ENCODE assay signal across 17 cellular contexts in genomic region chr19:9037415-9038062, GRCh38. TPM values are rescaled to one million over a fixed set of nuclear protein-coding genes. Genes with fewer than 3 reads are reported as not detected.
DNase-seq lines count a peak whose midpoint lies in the region; ATAC-seq and TF ChIP-seq lines count a peak whose summit lies in the region.
"Had no signal": no experiment of that assay in that cellular context is flagged by ENCODE, and none has a peak within 500 bp of the region (broad histone marks: within the 10 kb centered on the region; RNA-seq: fewer than 3 reads in every experiment).

No MANE protein-coding gene starts in this region.

- TF ChIP-seq CTCF in HCT116 (IDR thresholded peaks at IDR 0.05 in 2 of 3, conservative IDR thresholded peaks at IDR 0.05 in 1 of 3; ENCODE audit: borderline replicate concordance in 1 of 3, insufficient read depth in 1 of 3, low read depth in 2 of 3, low read length in 2 of 3), result no peak
- TF ChIP-seq CTCF in PC-9 (conservative IDR thresholded peaks at IDR 0.05), result no peak
- TF ChIP-seq CTCF in type B pancreatic cell (conservative IDR thresholded peaks at IDR 0.05), result no peak
- no peak for TF ChIP-seq CTCF in body of pancreas (IDR thresholded peaks at IDR 0.05)

- no peaks in the 10 kb centered on the region for H3K79me2 ChIP-seq in HCT116 (ENCODE audit: insufficient read depth, low read length)
- no peaks in the 10 kb centered on the region for H3K79me2 ChIP-seq in PC-9 (ENCODE audit: low read depth)

- DNase-seq in HCT116 (ENCODE audit: low read depth, low spot score), result no peak
- peak; percentile 63 to 64 for DNase-seq in PC-9
- peak; percentile 46 for DNase-seq in left kidney (ENCODE audit: low read depth, low spot score)
- DNase-seq in type B pancreatic cell (ENCODE audit: extremely low spot score, unreplicated experiment), result no peak
- DNase-seq in DMS114 treated with DMSO at 0.1 percent for 48 hours (lab: John Stamatoyannopoulos, UW; ENCODE audit: unreplicated experiment), result no peak
- no peak for DNase-seq in activated naive CD4-positive, alpha-beta T cell treated with Interleukin-2 at 50 U/mL for 16 hours
- no peak for DNase-seq in body of pancreas
- DNase-seq: 8988T; AML-193; Caco-2; CD8-positive, alpha-beta memory T cell; DMS53; H7; IMR-90 had no signal

- peak overlapping the region; percentile 99 for H3K27ac Mint-ChIP-seq in type B pancreatic cell
- H3K27ac Mint-ChIP-seq: CD8-positive, alpha-beta memory T cell; GM23338 had no signal

- peaks cover 6% of the 10 kb centered on the region for H3K36me3 Mint-ChIP-seq in type B pancreatic cell
- H3K36me3 Mint-ChIP-seq: CD8-positive, alpha-beta memory T cell had no signal

- H3K4me3 Mint-ChIP-seq in type B pancreatic cell, result no peak overlapping the region
- H3K4me3 Mint-ChIP-seq: CD8-positive, alpha-beta memory T cell; GM23338 had no signal

- H2AFZ ChIP-seq in HCT116 (ENCODE audit: low read depth, low read length, poor library complexity, severe bottlenecking), result no peak overlapping the region
- H2AFZ ChIP-seq in PC-9, result no peak overlapping the region
- H2AFZ ChIP-seq: GM23338 had no signal

- no peak overlapping the region for H3K9ac ChIP-seq in HCT116 (ENCODE audit: low read length)
- H3K9ac ChIP-seq: BLaER1 had no signal

- 59 to 64% methylated on average over 8 of the region's 8 CpGs for WGBS in body of pancreas, 2 donors

- H3K4me2 ChIP-seq in HCT116 (ENCODE audit: low read length) (peak overlapping the region; percentile 4; the same call in 1 of the 2 replicates), PC-9 (no peak overlapping the region)
- H3K4me2 ChIP-seq: BLaER1, GM23338 had no signal

- POLR2A ChIA-PET in HCT116 (lab: Charles Lee), result no interaction called here
- POLR2A ChIA-PET in PC-9 (lab: Charles Lee; ENCODE audit: unreplicated experiment), result no interaction called here

- TF ChIP-seq POLR2A in HCT116 (IDR thresholded peaks at IDR 0.05; ENCODE audit: borderline replicate concordance, extremely low read depth, insufficient read depth, insufficient read length), result no peak
- TF ChIP-seq POLR2A in body of pancreas (IDR thresholded peaks at IDR 0.05), result no peak

- H3K27me3 Mint-ChIP-seq in type B pancreatic cell, result no peaks in the 10 kb centered on the region

- no peaks in the 10 kb centered on the region for H3K36me3 ChIP-seq in HCT116 (ENCODE audit: control insufficient read depth in 1 of 2, insufficient read depth in 2 of 2, low read length in 2 of 2)
- H3K36me3 ChIP-seq in PC-9 (ENCODE audit: low read depth), result no peaks in the 10 kb centered on the region
- no peaks in the 10 kb centered on the region for H3K36me3 ChIP-seq in body of pancreas (replicated peaks in 1 of 2; ENCODE audit: insufficient read depth in 1 of 2, low read depth in 2 of 2)
- H3K36me3 ChIP-seq: BLaER1 had no signal

- no peaks in the 10 kb centered on the region for H3K27me3 ChIP-seq in HCT116 (ENCODE audit: insufficient read depth, low read length)
- H3K27me3 ChIP-seq in PC-9 (ENCODE audit: insufficient read depth, low read depth), result no peaks in the 10 kb centered on the region
- no peaks in the 10 kb centered on the region for H3K27me3 ChIP-seq in body of pancreas
- H3K27me3 ChIP-seq: BLaER1 had no signal

- H3F3A ChIP-seq in PC-9 (ENCODE audit: insufficient read depth, low read depth), result peaks cover 33% of the 10 kb centered on the region

- no peaks in the 10 kb centered on the region for H3K9me2 ChIP-seq in HCT116 (ENCODE audit: insufficient read depth)
- H3K9me2 ChIP-seq in PC-9 (ENCODE audit: insufficient read depth), result no peaks in the 10 kb centered on the region

- intact Hi-C loops in HCT116 (cut with micrococcal nuclease) (no loop called here), PC-9 (cut with micrococcal nuclease; ENCODE audit: unreplicated experiment) (loop anchor here (1.0 kb wide), 2 partner anchors 19 to 38 kb away; no protein-coding TSS in a partner anchor), body of pancreas (cut with DNase I) (no loop called here)

- H3K9me3 ChIP-seq in HCT116 (ENCODE audit: control insufficient read depth in 1 of 2, insufficient read depth in 1 of 2, low read depth in 1 of 2, low read length in 2 of 2) (no peaks in the 10 kb centered on the region), PC-9 (ENCODE audit: insufficient read depth, low read depth) (no peaks in the 10 kb centered on the region), body of pancreas (no peaks in the 10 kb centered on the region)
- H3K9me3 ChIP-seq: BLaER1, Caco-2 had no signal

- H3K4me1 ChIP-seq in HCT116 (ENCODE audit: control insufficient read depth in 1 of 2, insufficient read depth in 2 of 2, low read length in 2 of 2) (peaks cover 5 to 17% of the 10 kb centered on the region in 2 experiments), PC-9 (replicated peaks; ENCODE audit: insufficient read depth) (peaks cover 49% of the 10 kb centered on the region), body of pancreas (no peaks in the 10 kb centered on the region)
- H3K4me1 ChIP-seq: BLaER1, Caco-2 had no signal

- ATAC-seq in HCT116, result no peak
- no peak for ATAC-seq in body of pancreas
- ATAC-seq: GM23338 had no signal

- H3K27ac ChIP-seq in HCT116 (ENCODE audit: low read depth, low read length), result no peak overlapping the region
- H3K27ac ChIP-seq in PC-9, result no peak overlapping the region
- H3K27ac ChIP-seq in body of pancreas, result no peak overlapping the region
- H3K27ac ChIP-seq: BLaER1 had no signal

- H3K4me1 Mint-ChIP-seq in type B pancreatic cell (ENCODE audit: unreplicated experiment), result no peaks in the 10 kb centered on the region
- H3K4me1 Mint-ChIP-seq: CD8-positive, alpha-beta memory T cell; GM23338 had no signal

- no peak for TF ChIP-seq RAD21 in HCT116 (IDR thresholded peaks at IDR 0.05; ENCODE audit: low read depth)

- RAD21 ChIA-PET in HCT116 (lab: Charles Lee; ENCODE audit: low non-redundant PET in 1 of 2, low total read pairs in 2 of 2, uncharacterized antibody in 2 of 2, unreplicated experiment in 2 of 2), result no interaction called here

- no peaks in the 10 kb centered on the region for H3K9me3 Mint-ChIP-seq in type B pancreatic cell
- H3K9me3 Mint-ChIP-seq: CD8-positive, alpha-beta memory T cell had no signal

- H4K20me1 ChIP-seq in HCT116 (ENCODE audit: insufficient read depth) (no peaks in the 10 kb centered on the region), PC-9 (ENCODE audit: insufficient read depth) (no peaks in the 10 kb centered on the region)
- H4K20me1 ChIP-seq: BLaER1 had no signal

- H3K4me3 ChIP-seq in HCT116 (replicated peaks in 1 of 2; ENCODE audit: low read depth in 1 of 2, low read length in 2 of 2) (no peak overlapping the region), PC-9 (no peak overlapping the region), body of pancreas (no peak overlapping the region)
- H3K4me3 ChIP-seq: BLaER1, GM23338 had no signal

- BruUV-seq in HCT116 (replicated peaks; lab: Mats Ljungman, UMichigan), result no TSS peak
- no TSS peak for BruUV-seq in PC-9 (replicated peaks; lab: Mats Ljungman, UMichigan)

- CTCF ChIA-PET in HCT116 (lab: Charles Lee), result no interaction called here
- CTCF ChIA-PET in PC-9 (lab: Charles Lee), result no interaction called here

TF ChIP-seq in HCT116, 20 proteins besides CTCF, POLR2A, EP300 and RAD21 (continues in another document):
- TF ChIP-seq ZFX (IDR thresholded peaks at IDR 0.05) (no peak), POLR2AphosphoS5 (IDR thresholded peaks at IDR 0.05; ENCODE audit: low read depth, low read length) (no peak), CEBPB (IDR thresholded peaks at IDR 0.05; ENCODE audit: low read depth) (no peak), EGR1 (IDR thresholded peaks at IDR 0.05; ENCODE audit: low read depth) (no peak), CBX3 (IDR thresholded peaks at IDR 0.05; ENCODE audit: low read depth) (no peak), JUND (IDR thresholded peaks at IDR 0.05) (no peak), EZH2phosphoT487 (IDR thresholded peaks at IDR 0.05; ENCODE audit: borderline replicate concordance) (no peak), REST (IDR thresholded peaks at IDR 0.05; ENCODE audit: low read depth) (no peak), ATF3 (IDR thresholded peaks at IDR 0.05) (no peak), EZH2 (IDR thresholded peaks at IDR 0.05) (no peak), TCF7L2 (IDR thresholded peaks at IDR 0.05; ENCODE audit: borderline replicate concordance, extremely low read depth, insufficient read depth, insufficient read length) (no peak), ELF1 (IDR thresholded peaks at IDR 0.05; ENCODE audit: borderline replicate concordance, low read depth) (no peak)

RNA-seq across cellular contexts. Expression of gene MUC16, which starts 27.3 kb away (rescaled TPM):
- total RNA-seq in HCT116 (2021; ENCODE audit: unreplicated experiment), result 0.12 TPM
- 0.29 and 0.34 TPM in 2 replicates for polyA plus RNA-seq in HCT116 (2012)
- total RNA-seq in PC-9 (2021), result 75.0 and 85.0 TPM in 2 replicates
- total RNA-seq in type B pancreatic cell (ENCODE audit: low replicate concordance), result 119 and 342 TPM in 2 replicates
- under 1 TPM; 0.52 to 0.66 TPM for total RNA-seq in body of pancreas
- total RNA-seq: H7, IMR-90 had no signal
- polyA plus RNA-seq: IMR-90 had no signal

RNA-seq across cellular contexts. Expression of gene OR1M1, which starts 49.3 kb away (rescaled TPM):
- total RNA-seq in HCT116 (2021; ENCODE audit: unreplicated experiment), result not detected
- polyA plus RNA-seq in HCT116 (2012), result not detected in 2 replicates
- total RNA-seq in PC-9 (2021), result not detected in 2 replicates
- total RNA-seq in type B pancreatic cell (ENCODE audit: low replicate concordance), result 0.31 TPM in 1 of 2 replicates, not detected in the other
- not detected for total RNA-seq in body of pancreas
- total RNA-seq: Caco-2; CD8-positive, alpha-beta memory T cell; GM23338; H7; HT-29; IMR-90 had no signal
- polyA plus RNA-seq: CD8-positive, alpha-beta memory T cell; GM23338; IMR-90 had no signal

Comparison
In these comparisons a context has a peak if more than half of its experiments do, and no peak if none do; other contexts are left out.
1. DNase-seq: peak in PC-9 (2 of 2) and left kidney (single experiment); none in HCT116 (single experiment), type B pancreatic cell (single experiment), DMS114 treated with DMSO at 0.1 percent for 48 hours (single experiment), activated naive CD4-positive, alpha-beta T cell treated with Interleukin-2 at 50 U/mL for 16 hours (single experiment) and body of pancreas (0 of 4).
2. RNA of gene MUC16, which starts 27.3 kb away (total RNA-seq): 119 to 342 TPM in type B pancreatic cell and 75.0 to 85.0 TPM in PC-9; 0.52 to 0.66 TPM in body of pancreas and 0.12 TPM in HCT116 (single experiment); every median in the first group is over 10 times any median in the second.